In the genomic region with DNA sequence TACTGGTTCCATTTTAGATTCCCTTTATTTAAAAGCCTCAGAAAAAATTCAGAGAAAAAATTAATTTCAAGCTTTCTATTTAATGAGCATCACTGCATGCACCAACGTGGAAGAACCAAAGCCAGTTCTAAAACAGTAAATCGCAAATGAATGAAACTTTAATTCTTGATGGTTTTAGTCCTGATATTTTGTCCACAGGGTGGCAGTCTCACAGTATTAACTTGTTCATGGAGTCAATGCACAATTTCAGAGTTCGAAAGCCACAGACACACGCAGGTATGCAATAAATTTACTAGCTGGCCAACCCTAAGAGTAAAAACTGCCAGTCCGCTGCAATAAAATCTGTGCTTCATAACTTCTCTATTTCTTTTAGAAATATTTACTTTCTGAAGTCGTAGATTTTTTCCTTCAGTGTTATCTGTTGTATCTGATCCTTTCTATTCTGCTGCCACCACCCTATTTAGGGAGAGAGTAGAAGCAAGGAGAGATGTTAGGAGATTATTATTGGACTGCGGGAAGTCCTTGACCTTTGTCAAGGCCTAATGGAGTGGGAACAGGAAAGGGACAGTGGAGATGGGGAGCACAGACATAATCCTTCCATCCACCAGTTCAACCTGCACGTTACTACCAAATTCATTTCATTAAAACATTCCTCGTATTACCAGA, we compare ENCODE assay signal across 2 cellular contexts.
A peak's percentile ranks its signal among the peaks of the same experiment; 100 is the strongest.
TF ChIP-seq lines count a peak whose summit lies in the region.

No MANE protein-coding gene starts in this region.

TF ChIP-seq in HEK293, 187 proteins besides CTCF, POLR2A, EP300 and RAD21 (continued from another document and continues in another):
- TF ChIP-seq BCL6B (tag by site-specific recombination; IDR thresholded peaks at IDR 0.05) (no peak), ZFHX2 (tag by site-specific recombination; conservative IDR thresholded peaks at IDR 0.05) (no peak), ZNF660 (tag by site-specific recombination; IDR thresholded peaks at IDR 0.05) (peak; percentile 58; the same call in 1 of the 2 replicates), ZNF335 (tag by site-specific recombination; conservative IDR thresholded peaks at IDR 0.05) (no peak), ZNF394 (tag by site-specific recombination; IDR thresholded peaks at IDR 0.05; ENCODE audit: borderline replicate concordance) (0 out of 2 replicates have a peak, but pooled peaks have one; percentile 12), ZNF18 (tag by site-specific recombination; IDR thresholded peaks at IDR 0.05) (no peak), ZXDB (tag by site-specific recombination; IDR thresholded peaks at IDR 0.05) (no peak), ZNF561 (tag by site-specific recombination; IDR thresholded peaks at IDR 0.05; ENCODE audit: borderline replicate concordance) (0 out of 2 replicates have a peak, but pooled peaks have one; percentile 18), ZNF610 (tag by site-specific recombination; IDR thresholded peaks at IDR 0.05; ENCODE audit: borderline replicate concordance) (no peak), ZSCAN30 (tag by site-specific recombination; IDR thresholded peaks at IDR 0.05) (0 out of 2 replicates have a peak, but pooled peaks have one; percentile 42), GLIS2 (tag by site-specific recombination; IDR thresholded peaks at IDR 0.05) (no peak), ZNF16 (tag by site-specific recombination; IDR thresholded peaks at IDR 0.05; ENCODE audit: low read depth) (no peak), KLF8 (tag by site-specific recombination; IDR thresholded peaks at IDR 0.05) (no peak), HOXA7 (CRISPR knock-in tag; IDR thresholded peaks at IDR 0.05; ENCODE audit: borderline replicate concordance) (no peak), MYNN (tag by site-specific recombination; IDR thresholded peaks at IDR 0.05; ENCODE audit: borderline replicate concordance) (no peak), ZBTB7A (tag by site-specific recombination; IDR thresholded peaks at IDR 0.05; ENCODE audit: low read depth) (no peak), SP2 (tag by site-specific recombination; IDR thresholded peaks at IDR 0.05) (no peak), ZNF654 (tag by site-specific recombination; IDR thresholded peaks at IDR 0.05; ENCODE audit: low read depth) (peak; percentile 63)
- TF ChIP-seq, protein P1, sequence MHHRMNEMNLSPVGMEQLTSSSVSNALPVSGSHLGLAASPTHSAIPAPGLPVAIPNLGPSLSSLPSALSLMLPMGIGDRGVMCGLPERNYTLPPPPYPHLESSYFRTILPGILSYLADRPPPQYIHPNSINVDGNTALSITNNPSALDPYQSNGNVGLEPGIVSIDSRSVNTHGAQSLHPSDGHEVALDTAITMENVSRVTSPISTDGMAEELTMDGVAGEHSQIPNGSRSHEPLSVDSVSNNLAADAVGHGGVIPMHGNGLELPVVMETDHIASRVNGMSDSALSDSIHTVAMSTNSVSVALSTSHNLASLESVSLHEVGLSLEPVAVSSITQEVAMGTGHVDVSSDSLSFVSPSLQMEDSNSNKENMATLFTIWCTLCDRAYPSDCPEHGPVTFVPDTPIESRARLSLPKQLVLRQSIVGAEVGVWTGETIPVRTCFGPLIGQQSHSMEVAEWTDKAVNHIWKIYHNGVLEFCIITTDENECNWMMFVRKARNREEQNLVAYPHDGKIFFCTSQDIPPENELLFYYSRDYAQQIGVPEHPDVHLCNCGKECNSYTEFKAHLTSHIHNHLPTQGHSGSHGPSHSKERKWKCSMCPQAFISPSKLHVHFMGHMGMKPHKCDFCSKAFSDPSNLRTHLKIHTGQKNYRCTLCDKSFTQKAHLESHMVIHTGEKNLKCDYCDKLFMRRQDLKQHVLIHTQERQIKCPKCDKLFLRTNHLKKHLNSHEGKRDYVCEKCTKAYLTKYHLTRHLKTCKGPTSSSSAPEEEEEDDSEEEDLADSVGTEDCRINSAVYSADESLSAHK (tag by site-specific recombination; IDR thresholded peaks at IDR 0.05), result no peak
- TF ChIP-seq, protein P2, sequence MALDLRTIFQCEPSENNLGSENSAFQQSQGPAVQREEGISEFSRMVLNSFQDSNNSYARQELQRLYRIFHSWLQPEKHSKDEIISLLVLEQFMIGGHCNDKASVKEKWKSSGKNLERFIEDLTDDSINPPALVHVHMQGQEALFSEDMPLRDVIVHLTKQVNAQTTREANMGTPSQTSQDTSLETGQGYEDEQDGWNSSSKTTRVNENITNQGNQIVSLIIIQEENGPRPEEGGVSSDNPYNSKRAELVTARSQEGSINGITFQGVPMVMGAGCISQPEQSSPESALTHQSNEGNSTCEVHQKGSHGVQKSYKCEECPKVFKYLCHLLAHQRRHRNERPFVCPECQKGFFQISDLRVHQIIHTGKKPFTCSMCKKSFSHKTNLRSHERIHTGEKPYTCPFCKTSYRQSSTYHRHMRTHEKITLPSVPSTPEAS (tag by site-specific recombination; IDR thresholded peaks at IDR 0.05), result no peak

TF ChIP-seq in liver, 16 proteins besides CTCF, POLR2A, EP300 and RAD21 (continued from another document):
- no peak for TF ChIP-seq REST (IDR thresholded peaks at IDR 0.05)
- TF ChIP-seq, protein P3, sequence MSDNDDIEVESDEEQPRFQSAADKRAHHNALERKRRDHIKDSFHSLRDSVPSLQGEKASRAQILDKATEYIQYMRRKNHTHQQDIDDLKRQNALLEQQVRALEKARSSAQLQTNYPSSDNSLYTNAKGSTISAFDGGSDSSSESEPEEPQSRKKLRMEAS (IDR thresholded peaks at IDR 0.05), result no peak
TF ChIP-seq in liver: peak in this region for 1.
